In the genomic region with DNA sequence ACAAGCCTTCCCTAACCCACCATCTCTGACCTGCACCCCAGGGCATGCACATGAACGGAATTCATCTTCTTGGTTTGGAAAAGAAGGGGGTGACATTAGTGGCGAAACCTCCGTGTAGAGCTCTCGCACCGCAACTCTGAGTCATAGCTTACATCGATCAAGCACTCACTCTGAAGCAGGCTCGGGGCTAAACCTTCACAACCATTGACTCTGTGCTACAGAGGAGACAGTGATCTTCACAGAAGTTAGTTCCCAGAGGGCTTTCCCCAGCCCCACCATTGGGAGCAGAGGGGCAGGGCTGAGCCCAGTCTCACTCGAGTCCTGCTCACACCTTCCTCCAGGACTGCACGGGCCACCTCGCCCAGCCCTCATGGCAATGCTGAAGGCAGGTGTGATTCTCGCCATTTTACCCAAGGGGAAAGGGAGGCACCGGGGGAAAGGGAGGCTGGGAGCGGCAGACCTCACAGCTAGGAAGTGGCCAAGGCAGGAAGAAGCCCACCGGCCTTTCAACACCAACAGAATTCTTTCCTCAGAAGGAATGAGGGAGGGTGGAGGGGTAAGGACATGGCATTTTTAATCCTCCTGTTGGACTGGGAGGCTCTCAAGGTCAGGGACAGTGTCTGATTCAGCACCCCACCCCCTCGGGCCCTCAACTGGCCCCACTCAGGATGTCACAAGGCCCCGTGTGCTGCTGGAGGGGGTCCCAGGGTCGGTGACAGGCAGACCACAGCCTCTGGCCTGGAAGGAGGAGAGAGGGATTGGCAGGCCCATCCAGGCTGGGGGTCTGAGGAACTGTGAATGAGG, we compare ENCODE assay signal across 11 cellular contexts. TPM values are rescaled to one million over a fixed set of nuclear protein-coding genes. Genes with fewer than 3 reads are reported as not detected.
DNase-seq lines count a peak whose midpoint lies in the region; ATAC-seq and TF ChIP-seq lines count a peak whose summit lies in the region.
"Had no signal": no experiment of that assay in that cellular context is flagged by ENCODE, and none has a peak within 500 bp of the region (broad histone marks: within the 10 kb centered on the region; RNA-seq: fewer than 3 reads in every experiment).

No MANE protein-coding gene starts in this region.

- no peak overlapping the region for H3K27ac ChIP-seq in H9 (ENCODE audit: insufficient read length, low read depth, low read length)
- peak overlapping the region; percentile 61 for H3K27ac ChIP-seq in WERI-Rb-1
- H3K27ac ChIP-seq in right cardiac atrium (ENCODE audit: low read length): peak overlapping the region; percentile 29
- peak overlapping the region; percentile 1 to 95 (median 89) for H3K27ac ChIP-seq in stomach

- H3K14ac ChIP-seq in H9 (ENCODE audit: insufficient read depth, low read length): no peak overlapping the region; the same call in 1 of the 2 replicates

- H3K79me1 ChIP-seq in H9 (ENCODE audit: insufficient read depth, low read depth, low read length, poor library complexity, severe bottlenecking): no peaks in the 10 kb centered on the region

- peaks cover 33 to 61% of the 10 kb centered on the region in 2 experiments for H3K4me1 Mint-ChIP-seq in H9

- H3K4me2 ChIP-seq in H9 (ENCODE audit: insufficient read depth, insufficient read length, low read length): no peak overlapping the region

- WGBS in H9 (ENCODE audit: extremely low coverage, insufficient read length, low lambda C conversion rate): no CpG with 5 or more reads among the region's 17 CpGs
- WGBS in right cardiac atrium: 73% methylated on average over 17 of the region's 17 CpGs
- WGBS in stomach, 5 donors: 49 to 62% (median 61%) methylated on average over 16 to 17 of the region's 17 CpGs

- H2BK20ac ChIP-seq in H9 (ENCODE audit: low read depth, low read length, poor library complexity, severe bottlenecking): no peak overlapping the region

- H3K27me3 ChIP-seq in H9 (ENCODE audit: insufficient read depth, low read length): no peaks in the 10 kb centered on the region
- no peaks in the 10 kb centered on the region for H3K27me3 ChIP-seq in WERI-Rb-1 (ENCODE audit: insufficient read depth, low read depth, severe bottlenecking)
- no peaks in the 10 kb centered on the region for H3K27me3 ChIP-seq in right cardiac atrium (ENCODE audit: control insufficient read depth, insufficient read depth)
- no peaks in the 10 kb centered on the region for H3K27me3 ChIP-seq in stomach

- no peak overlapping the region for H4K8ac ChIP-seq in H9 (replicated peaks; ENCODE audit: insufficient read length, low read depth, low read length)

- TF ChIP-seq CTCF in H9 (conservative IDR thresholded peaks at IDR 0.05) (no peak), WERI-Rb-1 (IDR thresholded peaks at IDR 0.05; ENCODE audit: low read depth, low read length) (no peak), stomach (IDR thresholded peaks at IDR 0.05) (no peak)

- H3K4me3 Mint-ChIP-seq in H9: no peak overlapping the region
- H3K4me3 Mint-ChIP-seq: activated naive CD8-positive, alpha-beta T cell had no signal

- H3K56ac ChIP-seq in H9 (ENCODE audit: insufficient read length, low read depth, low read length): no peak overlapping the region

- no peaks in the 10 kb centered on the region for H4K20me1 ChIP-seq in H9 (ENCODE audit: control insufficient read depth, insufficient read depth, insufficient read length)

- H3K4me1 ChIP-seq in H9 (ENCODE audit: insufficient read depth, low read length): no peaks in the 10 kb centered on the region; the same call in 1 of the 2 replicates
- H3K4me1 ChIP-seq in right cardiac atrium (ENCODE audit: control insufficient read depth, insufficient read depth, low read length): peaks cover 19% of the 10 kb centered on the region
- H3K4me1 ChIP-seq in stomach: peaks cover 8 to 21% (median 16%) of the 10 kb centered on the region in 4 donors

- no peak for DNase-seq in H9
- peak; percentile 25 for DNase-seq in WERI-Rb-1
- no peak for DNase-seq in right cardiac atrium
- DNase-seq in stomach: no peak
- no peak for DNase-seq in DMS114 treated with DMSO at 0.1 percent for 48 hours (lab: John Stamatoyannopoulos, UW; ENCODE audit: unreplicated experiment)
- DNase-seq in NCI-H226: no peak
- DNase-seq in NCI-H1417 treated with DMSO at 0.1 percent for 48 hours (lab: John Stamatoyannopoulos, UW): no peak
- DNase-seq: NCI-H526 had no signal

- peak overlapping the region in 2 of 3 experiments; percentile 48 to 53; a peak in 2 of 7 replicates for H3K27ac Mint-ChIP-seq in H9
- H3K27ac Mint-ChIP-seq: activated naive CD8-positive, alpha-beta T cell had no signal

- intact Hi-C loops in right cardiac atrium (cut with DNase I): no loop called here
- intact Hi-C loops in stomach (cut with DNase I; ENCODE audit: low total_unique reads): no loop called here

- no peak overlapping the region for H2AFZ ChIP-seq in H9 (ENCODE audit: low read length)

- H2BK5ac ChIP-seq in H9 (ENCODE audit: insufficient read length, low read length): no peak overlapping the region

- no peak overlapping the region for H4K5ac ChIP-seq in H9 (ENCODE audit: insufficient read length, low read depth, low read length)

- no peak overlapping the region for H3K23ac ChIP-seq in H9 (ENCODE audit: insufficient read length, low read depth, low read length)

- no peak overlapping the region for H2BK15ac ChIP-seq in H9 (ENCODE audit: low read depth, low read length)

- no peak overlapping the region for H3K18ac ChIP-seq in H9 (ENCODE audit: insufficient read length, low read depth, low read length)

- no peak for TF ChIP-seq POLR2A in stomach (IDR thresholded peaks at IDR 0.05)

- H3K36me3 ChIP-seq in WERI-Rb-1 (no peaks in the 10 kb centered on the region), stomach (peaks cover 0 to 28% (median 3%) of the 10 kb centered on the region in 4 donors)

- H2AK5ac ChIP-seq in H9 (ENCODE audit: insufficient read length, low read length): no peak overlapping the region

- no peaks in the 10 kb centered on the region for H3K27me3 Mint-ChIP-seq in H9 (ENCODE audit: low read depth)

- H3K9ac ChIP-seq in H9 (ENCODE audit: extremely low read depth, insufficient read length, low read length): no peak overlapping the region

- no peaks in the 10 kb centered on the region for H3K9me3 Mint-ChIP-seq in H9

- H2BK120ac ChIP-seq in H9 (ENCODE audit: low read depth, low read length, poor library complexity, severe bottlenecking): no peak overlapping the region

- no peak overlapping the region for H2BK12ac ChIP-seq in H9 (ENCODE audit: insufficient read length, low read depth, low read length)

- TF ChIP-seq EP300 in stomach (IDR thresholded peaks at IDR 0.05): no peak

- no peak overlapping the region for H3K4ac ChIP-seq in H9 (ENCODE audit: low read depth, low read length)

- H3K23me2 ChIP-seq in H9 (ENCODE audit: insufficient read length, low read depth, low read length, poor library complexity, severe bottlenecking): no peaks in the 10 kb centered on the region

- H3K9me3 ChIP-seq in H9 (ENCODE audit: control insufficient read depth, low read depth, low read length) (no peaks in the 10 kb centered on the region), WERI-Rb-1 (ENCODE audit: severe bottlenecking) (no peaks in the 10 kb centered on the region), right cardiac atrium (ENCODE audit: control insufficient read depth, low read length) (no peaks in the 10 kb centered on the region), stomach (no peaks in the 10 kb centered on the region)

- ATAC-seq in right cardiac atrium (no peak), GM21447 (IDR thresholded peaks at IDR 0.05; ENCODE audit: unreplicated experiment) (no peak)

- H3K79me2 ChIP-seq in H9 (ENCODE audit: insufficient read depth, low read length): no peaks in the 10 kb centered on the region

- no peak overlapping the region for H4K91ac ChIP-seq in H9 (ENCODE audit: insufficient read length, low read depth, low read length)

- H3T11ph ChIP-seq in H9 (ENCODE audit: low read length): no peak overlapping the region

- no peaks in the 10 kb centered on the region for H3K36me3 Mint-ChIP-seq in H9 (ENCODE audit: insufficient read depth in 1 of 3, low read depth in 3 of 3)
- H3K36me3 Mint-ChIP-seq: activated naive CD8-positive, alpha-beta T cell had no signal

- H3K4me3 ChIP-seq in WERI-Rb-1 (ENCODE audit: low read depth, low read length) (no peak overlapping the region), right cardiac atrium (ENCODE audit: low read length) (no peak overlapping the region), stomach (peak overlapping the region in 2 of 4 donors; percentile 4 to 58)

RNA-seq across cellular contexts. Expression of gene IL17B, which starts 25.9 kb away (rescaled TPM):
- total RNA-seq in H9 (2021): not detected in 2 replicates
- total RNA-seq in right cardiac atrium: 1 to 10 TPM in 1 of 4 donors, under 1 TPM in 2, not detected in 1; 0.65 to 2.3 (median 0.94) TPM
- polyA plus RNA-seq in right cardiac atrium: 1.4 TPM
- 10 to 100 TPM in 1 of 5 donors, 1 to 10 TPM in 1, not detected in 3; 1.7 to 31.0 TPM for total RNA-seq in stomach
- 1 to 10 TPM in 2 of 3 donors, under 1 TPM in 1; 0.56 to 5.6 (median 1.8) TPM for polyA plus RNA-seq in stomach
- total RNA-seq: temporal lobe had no signal

RNA-seq across cellular contexts. Expression of gene PCYOX1L, which starts 47.1 kb away (rescaled TPM):
- total RNA-seq in H9 (2021): 15.3 and 16.5 TPM in 2 replicates
- total RNA-seq in right cardiac atrium: 1 to 10 TPM; 4.7 to 7.0 (median 6.2) TPM
- polyA plus RNA-seq in right cardiac atrium: 3.7 TPM
- total RNA-seq in stomach: 10 to 100 TPM in 1 of 5 donors, 1 to 10 TPM in 3, not detected in 1; 3.0 to 13.4 (median 4.3) TPM
- polyA plus RNA-seq in stomach: 1 to 10 TPM; 2.1 to 5.2 (median 2.3) TPM

RNA-seq across cellular contexts. Expression of gene GRPEL2, which starts 59.6 kb away (rescaled TPM):
- total RNA-seq in H9 (2021) (44.4 and 47.3 TPM in 2 replicates), right cardiac atrium (10 to 100 TPM in 1 of 4 donors, 1 to 10 TPM in 3; 9.1 to 11.3 (median 9.4) TPM), stomach (10 to 100 TPM in 3 of 5 donors, 1 to 10 TPM in 2; 1.4 to 19.1 (median 13.8) TPM)
- polyA plus RNA-seq in right cardiac atrium (4.8 TPM), stomach (1 to 10 TPM; 4.7 to 5.3 (median 5.2) TPM)
